ENCODE assay signal across 17 cellular contexts in genomic region chr11:1339066-1339675, GRCh38. TPM values are rescaled to one million over a fixed set of nuclear protein-coding genes. Genes with fewer than 3 reads are reported as not detected.
"Had no signal": no experiment of that assay in that cellular context is flagged by ENCODE, and none has a peak within 500 bp of the region (broad histone marks: within the 10 kb centered on the region; RNA-seq: fewer than 3 reads in every experiment).

No MANE protein-coding gene starts in this region.

- H3K4me3 ChIP-seq: ovary, stomach, thoracic aorta had no signal

- H3K27me3 ChIP-seq: ovary had no signal

- ATAC-seq: activated CD8-positive, alpha-beta T cell treated with anti-CD3 and anti-CD28 coated beads, Interleukin-2, amount 10 ng/mL, durations not matched to agents 7 days and 5 days; activated T-cell treated with anti-CD3 and anti-CD28 coated beads, Interleukin-2, amount 50 U/mL, for 72 hours; WTC11 had no signal

- H3K27ac ChIP-seq: brain microvascular endothelial cell, epithelial cell of prostate, ovary, thoracic aorta had no signal

- H3K9me3 ChIP-seq: ovary, stomach, thoracic aorta had no signal

- H3K36me3 ChIP-seq: brain microvascular endothelial cell, ovary, stomach, thoracic aorta had no signal

- DNase-seq: activated CD4-positive, alpha-beta T cell treated with anti-CD3 and anti-CD28 coated beads for 4 hours; activated CD8-positive, alpha-beta memory T cell treated with anti-CD3 and anti-CD28 coated beads, Interleukin-2, amount 50 U/mL, for 4 hours; activated naive CD4-positive, alpha-beta T cell; activated naive CD8-positive, alpha-beta T cell treated with anti-CD3 and anti-CD28 coated beads, Interleukin-2, amount 10 ng/mL, durations not matched to agents 7 days and 5 days; activated T-cell treated with anti-CD3 and anti-CD28 coated beads, Interleukin-2, amount 50 U/mL, for 72 hours; brain microvascular endothelial cell; hypothalamus; midbrain; stimulated activated CD4-positive, alpha-beta T cell treated with anti-CD3 and anti-CD28 coated beads, Interleukin-12 subunit alpha, Interleukin-12 subunit beta, amount 100 ng/mL, for 4 hours; stimulated activated CD4-positive, alpha-beta T cell treated with anti-CD3 and anti-CD28 coated beads, Interleukin-2, amount 100 ng/mL, for 24 hours; stomach had no signal

RNA-seq across cellular contexts. Expression of gene BRSK2, which starts 50.6 kb away (rescaled TPM):
- polyA plus RNA-seq: liver had no signal
